In the genomic region with DNA sequence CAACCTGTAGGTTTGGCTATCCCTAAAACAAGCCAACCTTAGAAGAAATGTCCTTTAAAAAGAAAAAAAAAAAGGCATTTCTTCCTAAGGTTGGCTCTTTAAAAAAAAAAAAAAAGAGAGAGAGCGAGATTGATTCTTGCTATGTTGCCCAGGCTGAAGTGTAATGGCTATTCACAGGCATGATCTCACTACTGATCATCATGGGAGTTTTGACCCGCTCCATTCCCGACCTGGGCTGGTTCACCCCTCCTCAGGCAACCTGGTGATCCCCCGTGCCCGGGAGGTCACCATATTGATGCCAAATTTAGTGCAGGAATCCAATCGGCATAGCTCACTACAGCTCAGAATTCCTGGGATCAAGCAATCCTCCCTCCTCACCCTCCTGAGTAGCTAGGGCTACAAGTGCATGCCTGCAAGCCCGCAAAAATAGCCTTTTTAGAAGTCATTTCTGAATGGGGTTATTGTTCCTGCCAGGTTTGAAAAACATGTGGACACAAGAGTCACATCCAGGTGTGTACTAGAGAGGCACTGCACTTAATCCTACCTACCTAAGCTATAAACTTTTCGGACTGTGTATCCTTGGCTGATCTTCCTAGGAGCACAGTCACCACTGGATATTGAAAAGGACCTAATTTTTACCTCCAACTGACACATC, we compare ENCODE assay signal across 16 cellular contexts.
DNase-seq lines count a peak whose midpoint lies in the region; ATAC-seq and TF ChIP-seq lines count a peak whose summit lies in the region.
"Had no signal": no experiment of that assay in that cellular context is flagged by ENCODE, and none has a peak within 500 bp of the region (broad histone marks: within the 10 kb centered on the region; RNA-seq: fewer than 3 reads in every experiment).

No MANE protein-coding gene starts in this region.

- no peak overlapping the region for H3K4me3 Mint-ChIP-seq in GM23338
- H3K4me3 Mint-ChIP-seq in activated T-cell treated with anti-CD3 and anti-CD28 coated beads, Interleukin-2, amount 50 U/mL, for 4 hours: no peak overlapping the region
- H3K4me3 Mint-ChIP-seq: stimulated activated naive CD8-positive, alpha-beta T cell treated with anti-CD3 and anti-CD28 coated beads, Interleukin-15, Interleukin-2, amounts not matched to agents 100 ng/mL and 50 ng/mL, for 24 hours had no signal

- intact Hi-C loops in heart right ventricle (cut with DNase I): no loop called here
- intact Hi-C loops in sigmoid colon (cut with DNase I): no loop called here

- no peak for TF ChIP-seq POLR2A in sigmoid colon (IDR thresholded peaks at IDR 0.05)

- no peak overlapping the region for H2AFZ ChIP-seq in GM23338

- peaks cover 48% of the 10 kb centered on the region; the same call in 2 of the 3 replicates for H3K36me3 Mint-ChIP-seq in GM23338 (ENCODE audit: low read depth)
- H3K36me3 Mint-ChIP-seq in activated T-cell treated with anti-CD3 and anti-CD28 coated beads, Interleukin-2, amount 50 U/mL, for 4 hours (ENCODE audit: insufficient read depth): peaks cover 19% of the 10 kb centered on the region

- no peaks in the 10 kb centered on the region for H3K27me3 ChIP-seq in GM23338 (ENCODE audit: insufficient read depth)
- H3K27me3 ChIP-seq in heart right ventricle: peaks cover 0 to 13% (median 0%) of the 10 kb centered on the region in 7 donors
- H3K27me3 ChIP-seq in sigmoid colon: no peaks in the 10 kb centered on the region

- H3F3A ChIP-seq in GM23338 (replicated peaks; ENCODE audit: low read depth): no peaks in the 10 kb centered on the region

- H3K79me2 ChIP-seq in GM23338 (replicated peaks; ENCODE audit: insufficient read depth): peaks cover 31% of the 10 kb centered on the region

- H3K27me3 Mint-ChIP-seq in GM23338 (ENCODE audit: insufficient read depth, low read depth, poor library complexity): peaks cover 2% of the 10 kb centered on the region
- no peaks in the 10 kb centered on the region for H3K27me3 Mint-ChIP-seq in activated T-cell treated with anti-CD3 and anti-CD28 coated beads, Interleukin-2, amount 50 U/mL, for 4 hours (ENCODE audit: low read depth)
- H3K27me3 Mint-ChIP-seq: stimulated activated naive CD8-positive, alpha-beta T cell treated with anti-CD3 and anti-CD28 coated beads, Interleukin-15, Interleukin-2, amounts not matched to agents 100 ng/mL and 50 ng/mL, for 24 hours had no signal

- TF ChIP-seq EP300 in sigmoid colon (IDR thresholded peaks at IDR 0.05): no peak

- no peaks in the 10 kb centered on the region for H3K9me3 Mint-ChIP-seq in GM23338
- no peaks in the 10 kb centered on the region for H3K9me3 Mint-ChIP-seq in activated T-cell treated with anti-CD3 and anti-CD28 coated beads, Interleukin-2, amount 50 U/mL, for 4 hours
- H3K9me3 Mint-ChIP-seq: stimulated activated naive CD8-positive, alpha-beta T cell treated with anti-CD3 and anti-CD28 coated beads, Interleukin-15, Interleukin-2, amounts not matched to agents 100 ng/mL and 50 ng/mL, for 24 hours had no signal

- H3K27ac Mint-ChIP-seq in GM23338: no peak overlapping the region
- H3K27ac Mint-ChIP-seq: stimulated activated naive CD8-positive, alpha-beta T cell treated with anti-CD3 and anti-CD28 coated beads, Interleukin-15, Interleukin-2, amounts not matched to agents 100 ng/mL and 50 ng/mL, for 24 hours had no signal

- no peak for DNase-seq in GM23338 (ENCODE audit: low spot score)
- DNase-seq in amniotic epithelial cell (ENCODE audit: low read depth): peak; percentile 32
- peak in 1 of 2 donors; percentile 10 for DNase-seq in heart right ventricle
- no peak for DNase-seq in sigmoid colon
- DNase-seq in COR-L47 (lab: John Stamatoyannopoulos, UW): no peak
- DNase-seq in NOMO-1 (lab: John Stamatoyannopoulos, UW; ENCODE audit: unreplicated experiment in 2 of 2): no peak
- no peak for DNase-seq in activated T-cell treated with anti-CD3 and anti-CD28 coated beads, Interleukin-2, amount 50 U/mL, for 4 hours
- DNase-seq: activated CD4-positive, alpha-beta T cell treated with anti-CD3 and anti-CD28 coated beads for 48 hours; activated naive CD4-positive, alpha-beta T cell treated with anti-CD3 and anti-CD28 coated beads, Interleukin-2, amount 50 U/mL, for 16 hours; Caco-2; NCI-H1930; NCI-H510A treated with DMSO at 0.1 percent for 48 hours; posterior cingulate gyrus; SK-N-SH had no signal

- no peaks in the 10 kb centered on the region for H3K9me2 ChIP-seq in GM23338 (ENCODE audit: insufficient read depth)
- H3K9me2 ChIP-seq: SK-N-SH had no signal

- H3K27ac ChIP-seq in GM23338 (ENCODE audit: low read depth) (0 out of 2 replicates have a peak overlapping the region, but pooled peaks have one; percentile 55), heart right ventricle (peak overlapping the region in 6 of 10 donors; percentile 17 to 70 (median 40)), sigmoid colon (peak overlapping the region; percentile 45 to 75 (median 63))

- no peak for ATAC-seq in GM23338
- peak in 7 of 8 donors; percentile 46 to 92 (median 80) for ATAC-seq in heart right ventricle
- no peak for ATAC-seq in activated T-cell treated with anti-CD3 and anti-CD28 coated beads, Interleukin-2, amount 50 U/mL, for 4 hours
- ATAC-seq in GM18520 (IDR thresholded peaks at IDR 0.05; ENCODE audit: unreplicated experiment): no peak

- H3K9me3 ChIP-seq in heart right ventricle (no peaks in the 10 kb centered on the region), sigmoid colon (no peaks in the 10 kb centered on the region)
- H3K9me3 ChIP-seq: Caco-2, SK-N-SH had no signal

- peaks cover 3% of the 10 kb centered on the region; the same call in 1 of the 2 replicates for H3K4me1 ChIP-seq in GM23338 (ENCODE audit: insufficient read depth)
- peaks cover 0 to 29% (median 8%) of the 10 kb centered on the region in 9 donors for H3K4me1 ChIP-seq in heart right ventricle
- H3K4me1 ChIP-seq in sigmoid colon: peaks cover 0 to 22% (median 0%) of the 10 kb centered on the region in 4 donors
- H3K4me1 ChIP-seq: Caco-2 had no signal

- no peak overlapping the region for H3K4me3 ChIP-seq in GM23338
- no peak overlapping the region for H3K4me3 ChIP-seq in heart right ventricle
- no peak overlapping the region for H3K4me3 ChIP-seq in sigmoid colon

- peaks cover 9% of the 10 kb centered on the region for H3K4me1 Mint-ChIP-seq in GM23338
- peaks cover 1% of the 10 kb centered on the region for H3K4me1 Mint-ChIP-seq in activated T-cell treated with anti-CD3 and anti-CD28 coated beads, Interleukin-2, amount 50 U/mL, for 4 hours (ENCODE audit: low read depth)

- H3K4me2 ChIP-seq in GM23338: no peak overlapping the region
- H3K4me2 ChIP-seq: SK-N-SH had no signal

- WGBS in heart right ventricle, 2 donors: 71 to 72% methylated on average over 8 of the region's 8 CpGs
- 58 to 74% methylated on average over 8 of the region's 8 CpGs for WGBS in sigmoid colon, 2 donors

- H4K20me1 ChIP-seq in GM23338 (replicated peaks; ENCODE audit: insufficient read depth): no peaks in the 10 kb centered on the region; the same call in 1 of the 2 replicates

- no peak for TF ChIP-seq CTCF in GM23338 (conservative IDR thresholded peaks at IDR 0.05; ENCODE audit: low read depth in 2 of 2)
- no peak for TF ChIP-seq CTCF in heart right ventricle (IDR thresholded peaks at IDR 0.05)
- no peak for TF ChIP-seq CTCF in sigmoid colon (IDR thresholded peaks at IDR 0.05)

- H3K36me3 ChIP-seq in GM23338 (ENCODE audit: insufficient read depth) (peaks cover 10% of the 10 kb centered on the region; the same call in 1 of the 2 replicates), heart right ventricle (peaks cover 0 to 74% (median 9%) of the 10 kb centered on the region in 9 donors), sigmoid colon (peaks cover 0 to 10% (median 0%) of the 10 kb centered on the region in 4 donors)

TF ChIP-seq in GM23338, 12 proteins besides CTCF, POLR2A, EP300 and RAD21 (continues in another document):
- TF ChIP-seq STAT1 (IDR thresholded peaks at IDR 0.05; ENCODE audit: unreplicated experiment): no peak
- no peak for TF ChIP-seq POLR2AphosphoS5 (IDR thresholded peaks at IDR 0.05; ENCODE audit: low read depth)
- TF ChIP-seq ETS1 (IDR thresholded peaks at IDR 0.05): no peak
- no peak for TF ChIP-seq ZNF331 (CRISPR knock-in tag; IDR thresholded peaks at IDR 0.05; ENCODE audit: low read depth)
- no peak for TF ChIP-seq EZH2 (IDR thresholded peaks at IDR 0.05; ENCODE audit: low read depth, unreplicated experiment)
- no peak for TF ChIP-seq JUNB (IDR thresholded peaks at IDR 0.05; ENCODE audit: unreplicated experiment)
- no peak for TF ChIP-seq EZH2phosphoT487 (IDR thresholded peaks at IDR 0.05; ENCODE audit: unreplicated experiment)
- TF ChIP-seq CREB1 (CRISPR knock-in tag; IDR thresholded peaks at IDR 0.05; ENCODE audit: low read depth): no peak

Comparison
In these comparisons a context has a peak if more than half of its experiments do, and no peak if none do; other contexts are left out.
1. ATAC-seq: peak in heart right ventricle (7 of 8); none in GM23338 (single experiment), activated T-cell treated with anti-CD3 and anti-CD28 coated beads, Interleukin-2, amount 50 U/mL, for 4 hours (0 of 2) and GM18520 (single experiment).
2. Peak in every context shown above with its lines, with median percentiles within 50 percentile points of each other: H3K27ac ChIP-seq.